ENCODE assay signal across 8 cellular contexts in the genomic region with DNA sequence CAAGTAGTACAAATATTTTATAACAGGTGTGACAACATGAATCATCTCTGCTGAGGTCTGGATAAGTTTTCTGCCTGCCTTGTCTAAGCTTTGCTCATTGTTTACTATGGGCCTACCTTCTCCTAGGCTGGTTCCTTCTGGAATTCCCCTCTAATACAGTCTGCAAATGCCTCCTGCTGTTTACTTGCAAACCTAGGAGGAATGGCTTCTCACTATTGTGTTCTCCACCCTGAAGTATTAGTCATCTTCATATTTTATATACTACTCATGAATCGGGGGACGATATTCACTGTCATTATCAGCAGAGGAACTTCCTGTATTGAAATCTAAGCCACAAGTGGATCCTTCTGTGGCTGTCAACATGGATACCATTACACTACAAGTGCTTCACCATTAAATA.
DNase-seq lines count a peak whose midpoint lies in the region; ATAC-seq and TF ChIP-seq lines count a peak whose summit lies in the region.

No MANE protein-coding gene starts in this region.

- no peak overlapping the region for H3K4ac ChIP-seq in mesenchymal stem cell (ENCODE audit: low read depth in 1 of 2, low read length in 2 of 2)

- H3K27me3 Mint-ChIP-seq in CD8-positive, alpha-beta memory T cell, result no peaks in the 10 kb centered on the region
- no peaks in the 10 kb centered on the region for H3K27me3 Mint-ChIP-seq in activated naive CD4-positive, alpha-beta T cell treated with anti-CD3 and anti-CD28 coated beads for 36 hours (ENCODE audit: low read depth)

- H3K79me1 ChIP-seq in mesenchymal stem cell (replicated peaks; ENCODE audit: low read length, poor library complexity, severe bottlenecking), result no peaks in the 10 kb centered on the region

- no peak for TF ChIP-seq EP300 in Ishikawa (IDR thresholded peaks at IDR 0.05; ENCODE audit: borderline replicate concordance)

- H3K27me3 ChIP-seq in CD8-positive, alpha-beta memory T cell (ENCODE audit: insufficient read depth, low read length, poor library complexity, severe bottlenecking), result no peaks in the 10 kb centered on the region
- H3K27me3 ChIP-seq in body of pancreas (no peaks in the 10 kb centered on the region), mesenchymal stem cell (ENCODE audit: control insufficient read depth in 1 of 2, insufficient read depth in 1 of 2, low read length in 2 of 2) (no peaks in the 10 kb centered on the region)

- H2AFZ ChIP-seq in mesenchymal stem cell (ENCODE audit: low read depth, low read length), result no peak overlapping the region

- H3K9me3 ChIP-seq in CD8-positive, alpha-beta memory T cell (ENCODE audit: low read length), result no peaks in the 10 kb centered on the region
- H3K9me3 ChIP-seq in body of pancreas (no peaks in the 10 kb centered on the region), mesenchymal stem cell (ENCODE audit: control insufficient read depth, low read length) (no peaks in the 10 kb centered on the region)

- no peak overlapping the region for H3K18ac ChIP-seq in mesenchymal stem cell (ENCODE audit: low read depth in 1 of 2, low read length in 2 of 2)

- H3K27ac ChIP-seq in CD8-positive, alpha-beta memory T cell (ENCODE audit: low read depth, low read length), result no peak overlapping the region
- H3K27ac ChIP-seq in body of pancreas (peak overlapping the region in 1 of 4 donors; percentile 8), mesenchymal stem cell (ENCODE audit: low read length, poor library complexity, severe bottlenecking) (peak overlapping the region; percentile 34)

- CTCF ChIA-PET in CD8-positive, alpha-beta memory T cell (lab: Charles Lee), result interaction anchor here (1.2 to 1.6 kb wide), 2 partner anchors 10 to 155 kb away, joined by 4 to 7 read pairs; partner anchors contain the start of gene PLCL2
- CTCF ChIA-PET in activated naive CD4-positive, alpha-beta T cell treated with anti-CD3 and anti-CD28 coated beads for 36 hours (lab: Charles Lee), result interaction anchor here (0.6 to 1.3 kb wide), 5 partner anchors 9 to 437 kb away, joined by 3 to 5 read pairs (median 4); no protein-coding TSS in a partner anchor

- DNase-seq in CD8-positive, alpha-beta memory T cell, result no peak
- DNase-seq in body of pancreas (no peak), mesenchymal stem cell (peak; percentile 66), mesenteric fat pad (ENCODE audit: low spot score) (no peak), NCI-H1417 treated with DMSO at 0.1 percent for 48 hours (lab: John Stamatoyannopoulos, UW) (no peak), NCI-H2227 treated with DMSO at 0.1 percent for 48 hours (lab: John Stamatoyannopoulos, UW) (no peak)
- no peak for DNase-seq in activated naive CD4-positive, alpha-beta T cell treated with anti-CD3 and anti-CD28 coated beads for 36 hours

- peaks cover 7% of the 10 kb centered on the region for H3K4me1 ChIP-seq in CD8-positive, alpha-beta memory T cell (ENCODE audit: insufficient read depth, low read length)
- no peaks in the 10 kb centered on the region for H3K4me1 ChIP-seq in body of pancreas
- H3K4me1 ChIP-seq in mesenchymal stem cell (ENCODE audit: control insufficient read depth, insufficient read depth, low read depth, low read length), result peaks cover 4% of the 10 kb centered on the region

- no peak overlapping the region for H4K8ac ChIP-seq in mesenchymal stem cell (ENCODE audit: low read length)

- H3K4me3 Mint-ChIP-seq in CD8-positive, alpha-beta memory T cell, result peak overlapping the region in 4 of 7 donors; percentile 10 to 67 (median 54)
- no peak overlapping the region for H3K4me3 Mint-ChIP-seq in activated naive CD4-positive, alpha-beta T cell treated with anti-CD3 and anti-CD28 coated beads for 36 hours

- peak overlapping the region in 5 of 8 donors; percentile 13 to 76 (median 42) for H3K27ac Mint-ChIP-seq in CD8-positive, alpha-beta memory T cell
- H3K27ac Mint-ChIP-seq in activated naive CD4-positive, alpha-beta T cell treated with anti-CD3 and anti-CD28 coated beads for 36 hours, result no peak overlapping the region

- H3K14ac ChIP-seq in mesenchymal stem cell (ENCODE audit: low read length in 2 of 2), result no peak overlapping the region

- H2AK5ac ChIP-seq in mesenchymal stem cell (ENCODE audit: low read length, severe bottlenecking), result no peak overlapping the region

- peaks cover 47 to 82% (median 74%) of the 10 kb centered on the region in 3 donors for H3K4me1 Mint-ChIP-seq in CD8-positive, alpha-beta memory T cell
- peaks cover 38% of the 10 kb centered on the region for H3K4me1 Mint-ChIP-seq in activated naive CD4-positive, alpha-beta T cell treated with anti-CD3 and anti-CD28 coated beads for 36 hours (ENCODE audit: low read depth)

- no peak overlapping the region for H2BK12ac ChIP-seq in mesenchymal stem cell (ENCODE audit: low read length in 2 of 2)

- H3K23ac ChIP-seq in mesenchymal stem cell (ENCODE audit: low read length in 2 of 2), result no peak overlapping the region

- no peak overlapping the region for H2BK15ac ChIP-seq in mesenchymal stem cell (ENCODE audit: low read depth, poor library complexity, severe bottlenecking)

- H2BK120ac ChIP-seq in mesenchymal stem cell (ENCODE audit: low read depth, low read length), result no peak overlapping the region

- intact Hi-C loops in body of pancreas (cut with DNase I), result no loop called here
- intact Hi-C loops in activated naive CD4-positive, alpha-beta T cell treated with anti-CD3 and anti-CD28 coated beads for 36 hours (cut with micrococcal nuclease), result no loop called here

- H3K4me3 ChIP-seq in CD8-positive, alpha-beta memory T cell (ENCODE audit: low read length), result no peak overlapping the region
- no peak overlapping the region for H3K4me3 ChIP-seq in body of pancreas
- H3K4me3 ChIP-seq in mesenchymal stem cell (ENCODE audit: insufficient read depth in 1 of 2, low read depth in 1 of 2, low read length in 2 of 2), result no peak overlapping the region

- TF ChIP-seq CTCF in body of pancreas (IDR thresholded peaks at IDR 0.05), result no peak

- no peak overlapping the region for H3K4me2 ChIP-seq in mesenchymal stem cell (ENCODE audit: low read length, poor library complexity, severe bottlenecking)

- peaks cover 4 to 46% (median 19%) of the 10 kb centered on the region in 3 donors for H3K36me3 Mint-ChIP-seq in CD8-positive, alpha-beta memory T cell
- peaks cover 5% of the 10 kb centered on the region for H3K36me3 Mint-ChIP-seq in activated naive CD4-positive, alpha-beta T cell treated with anti-CD3 and anti-CD28 coated beads for 36 hours (ENCODE audit: low read depth)

- peak; percentile 42 for ATAC-seq in body of pancreas

- no peak for TF ChIP-seq RAD21 in Ishikawa (IDR thresholded peaks at IDR 0.05; ENCODE audit: low read depth)

- H3K9me3 Mint-ChIP-seq in CD8-positive, alpha-beta memory T cell, result no peaks in the 10 kb centered on the region
- H3K9me3 Mint-ChIP-seq in activated naive CD4-positive, alpha-beta T cell treated with anti-CD3 and anti-CD28 coated beads for 36 hours, result no peaks in the 10 kb centered on the region

- no peak overlapping the region for H2BK5ac ChIP-seq in mesenchymal stem cell (ENCODE audit: low read depth, low read length, poor library complexity, severe bottlenecking)

- H3K36me3 ChIP-seq in CD8-positive, alpha-beta memory T cell (ENCODE audit: insufficient read depth, low read length), result peaks cover 4% of the 10 kb centered on the region
- H3K36me3 ChIP-seq in body of pancreas (replicated peaks in 1 of 2; ENCODE audit: insufficient read depth in 1 of 2, low read depth in 2 of 2) (no peaks in the 10 kb centered on the region), mesenchymal stem cell (ENCODE audit: control insufficient read depth in 1 of 2, insufficient read depth in 2 of 2, low read depth in 1 of 2, low read length in 2 of 2) (peaks cover 0 to 15% of the 10 kb centered on the region in 2 experiments)

- H4K91ac ChIP-seq in mesenchymal stem cell (ENCODE audit: low read length), result no peak overlapping the region

- WGBS in body of pancreas, 2 donors, result 39 to 52% methylated on average over 2 of the region's 2 CpGs
- WGBS in mesenchymal stem cell, result 1% methylated on average over 2 of the region's 2 CpGs

- POLR2A ChIA-PET in CD8-positive, alpha-beta memory T cell (lab: Charles Lee), result no interaction called here

- TF ChIP-seq POLR2A in body of pancreas (IDR thresholded peaks at IDR 0.05), result no peak

- H3K9ac ChIP-seq in mesenchymal stem cell (ENCODE audit: low read length), result no peak overlapping the region

TF ChIP-seq in Ishikawa, 13 proteins besides CTCF, POLR2A, EP300 and RAD21:
- TF ChIP-seq NFIC (IDR thresholded peaks at IDR 0.05) (no peak), TEAD4 (IDR thresholded peaks at IDR 0.05) (peak; percentile 52), ZBTB7A (IDR thresholded peaks at IDR 0.05; ENCODE audit: low read depth) (no peak), EGR1 (IDR thresholded peaks at IDR 0.05) (no peak)
TF ChIP-seq in Ishikawa: peak in this region for 1.
